ENCODE assay signal across 31 cellular contexts in the genomic region with DNA sequence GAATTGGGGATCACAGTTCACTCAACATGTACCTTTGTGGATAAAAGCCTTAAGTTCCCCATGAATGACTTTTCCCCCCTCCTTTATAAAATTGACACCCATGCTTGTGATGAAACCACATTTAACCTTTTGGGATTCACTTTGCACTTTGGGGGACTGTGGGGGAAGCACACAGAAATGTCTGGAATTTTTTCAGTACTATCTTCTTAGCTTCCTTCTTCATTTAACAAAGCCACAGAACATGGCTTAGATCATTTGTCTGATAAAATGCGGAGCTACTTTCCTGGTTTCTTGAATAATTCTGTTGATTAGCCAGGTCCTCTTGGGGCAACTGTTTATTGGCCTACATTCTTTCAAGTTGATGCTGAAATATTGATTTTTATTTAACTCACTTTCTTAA. TPM values are rescaled to one million over a fixed set of nuclear protein-coding genes. Genes with fewer than 3 reads are reported as not detected.
"Had no signal": no experiment of that assay in that cellular context is flagged by ENCODE, and none has a peak within 500 bp of the region (broad histone marks: within the 10 kb centered on the region; RNA-seq: fewer than 3 reads in every experiment).

No MANE protein-coding gene starts in this region.

- H3K36me3 Mint-ChIP-seq: naive thymus-derived CD8-positive, alpha-beta T cell; stimulated activated naive B cell treated with anti-CD40 and anti-IgM and Interleukin-4, amounts not matched to agents 10 μg/mL and 1 μg/mL and 100 μg/mL, for 72 hours had no signal

- H3K4me3 ChIP-seq: body of pancreas, cardiac muscle cell, colonic mucosa, pancreas, psoas muscle, right atrium auricular region, testis, transverse colon, uterus had no signal

- H3K27me3 ChIP-seq: body of pancreas, colonic mucosa, pancreas, right atrium auricular region, testis, transverse colon, uterus had no signal

- H3K4me3 Mint-ChIP-seq: activated T-cell treated with anti-CD3 and anti-CD28 coated beads, Interleukin-2, amount 50 U/mL, for 24 hours; naive thymus-derived CD8-positive, alpha-beta T cell; neural crest cell; stimulated activated naive B cell treated with anti-CD40 and anti-IgM and Interleukin-4, amounts not matched to agents 10 μg/mL and 1 μg/mL and 100 μg/mL, for 72 hours; T-helper 1 cell treated with Interleukin-12 subunit alpha and Interleukin-12 subunit beta and Interleukin-4 antibody, amounts not matched to agents 30 μg/mL and 1 μg/mL, for 36 hours had no signal

- H3K4me1 ChIP-seq: colonic mucosa, psoas muscle, right atrium auricular region, testis, uterus had no signal

- H3K27me3 Mint-ChIP-seq: activated T-cell treated with anti-CD3 and anti-CD28 coated beads, Interleukin-2, amount 50 U/mL, for 24 hours had no signal

- ATAC-seq: activated CD4-positive, CD25-positive, alpha-beta regulatory T cell treated with anti-CD3 and anti-CD28 coated beads, Interleukin-2, amount 50 U/mL, for 24 hours; body of pancreas; left colon; naive thymus-derived CD8-positive, alpha-beta T cell; pancreas; psoas muscle; stimulated activated naive B cell treated with anti-CD40 and anti-IgM and Interleukin-4, amounts not matched to agents 10 μg/mL and 1 μg/mL and 100 μg/mL, for 72 hours had no signal

- H3K9me3 Mint-ChIP-seq: activated naive CD4-positive, alpha-beta T cell treated with anti-CD3 and anti-CD28 coated beads, Interleukin-2, amount 10 ng/mL, durations not matched to agents 7 days and 5 days; activated T-cell treated with anti-CD3 and anti-CD28 coated beads, Interleukin-2, amount 50 U/mL, for 24 hours; naive thymus-derived CD8-positive, alpha-beta T cell; neural crest cell; stimulated activated naive B cell treated with anti-CD40 and anti-IgM and Interleukin-4, amounts not matched to agents 10 μg/mL and 1 μg/mL and 100 μg/mL, for 72 hours; T-helper 1 cell treated with Interleukin-12 subunit alpha and Interleukin-12 subunit beta and Interleukin-4 antibody, amounts not matched to agents 30 μg/mL and 1 μg/mL, for 36 hours had no signal

- H3K27ac ChIP-seq: body of pancreas, cardiac muscle cell, colonic mucosa, pancreas, psoas muscle, right atrium auricular region, testis, transverse colon, uterus, WERI-Rb-1 had no signal

- DNase-seq: activated CD4-positive, alpha-beta T cell treated with anti-CD3 and anti-CD28 coated beads for 48 hours; activated CD4-positive, alpha-beta T cell treated with anti-CD3 and anti-CD28 coated beads, Interleukin-2, amount 50 U/mL, for 48 hours; activated CD8-positive, alpha-beta memory T cell treated with anti-CD3 and anti-CD28 coated beads, Interleukin-2, amount 50 U/mL, for 48 hours; activated gamma-delta T cell; activated naive CD4-positive, alpha-beta T cell treated with anti-CD3 and anti-CD28 coated beads, Interleukin-2, amount 10 ng/mL, durations not matched to agents 7 days and 5 days; activated T-cell treated with anti-CD3 and anti-CD28 coated beads, Interleukin-2, amount 50 U/mL, for 24 hours; anterior cingulate cortex; body of pancreas; cerebellar nuclear complex; colonic mucosa; effector memory CD4-positive, alpha-beta T cell; glutamatergic neuron; left colon; naive thymus-derived CD8-positive, alpha-beta T cell; nucleus accumbens; pancreas; psoas muscle; stimulated activated CD4-positive, alpha-beta T cell treated with anti-CD3 and anti-CD28 coated beads, Interleukin-15, amount 100 ng/mL, for 24 hours; stimulated activated CD4-positive, alpha-beta T cell treated with anti-CD3 and anti-CD28 coated beads, Interleukin-2, amount 100 ng/mL, for 24 hours; stimulated activated naive B cell treated with anti-CD40 and anti-IgM and Interleukin-4, amounts not matched to agents 10 μg/mL and 1 μg/mL and 100 μg/mL, for 72 hours; SW 1271; T1000; testis; transverse colon; uterus; WERI-Rb-1 had no signal

- H3K27ac Mint-ChIP-seq: activated naive CD4-positive, alpha-beta T cell treated with anti-CD3 and anti-CD28 coated beads, Interleukin-2, amount 10 ng/mL, durations not matched to agents 7 days and 5 days; activated T-cell treated with anti-CD3 and anti-CD28 coated beads, Interleukin-2, amount 50 U/mL, for 24 hours; stimulated activated naive B cell treated with anti-CD40 and anti-IgM and Interleukin-4, amounts not matched to agents 10 μg/mL and 1 μg/mL and 100 μg/mL, for 72 hours had no signal

- H3K9me3 ChIP-seq: body of pancreas, colonic mucosa, pancreas, psoas muscle, right atrium auricular region, testis, transverse colon, uterus had no signal

- H3K36me3 ChIP-seq: cardiac muscle cell, colonic mucosa, pancreas, right atrium auricular region, transverse colon, uterus, WERI-Rb-1 had no signal

RNA-seq across cellular contexts. Expression of a gene that starts 29.9 kb away (rescaled TPM):
- total RNA-seq: cardiac muscle cell; naive thymus-derived CD8-positive, alpha-beta T cell; neural crest cell had no signal
- polyA plus RNA-seq: cardiac muscle cell; naive thymus-derived CD8-positive, alpha-beta T cell had no signal
